Comparison of ENCODE assay signal across 8 cellular contexts in the genomic region with DNA sequence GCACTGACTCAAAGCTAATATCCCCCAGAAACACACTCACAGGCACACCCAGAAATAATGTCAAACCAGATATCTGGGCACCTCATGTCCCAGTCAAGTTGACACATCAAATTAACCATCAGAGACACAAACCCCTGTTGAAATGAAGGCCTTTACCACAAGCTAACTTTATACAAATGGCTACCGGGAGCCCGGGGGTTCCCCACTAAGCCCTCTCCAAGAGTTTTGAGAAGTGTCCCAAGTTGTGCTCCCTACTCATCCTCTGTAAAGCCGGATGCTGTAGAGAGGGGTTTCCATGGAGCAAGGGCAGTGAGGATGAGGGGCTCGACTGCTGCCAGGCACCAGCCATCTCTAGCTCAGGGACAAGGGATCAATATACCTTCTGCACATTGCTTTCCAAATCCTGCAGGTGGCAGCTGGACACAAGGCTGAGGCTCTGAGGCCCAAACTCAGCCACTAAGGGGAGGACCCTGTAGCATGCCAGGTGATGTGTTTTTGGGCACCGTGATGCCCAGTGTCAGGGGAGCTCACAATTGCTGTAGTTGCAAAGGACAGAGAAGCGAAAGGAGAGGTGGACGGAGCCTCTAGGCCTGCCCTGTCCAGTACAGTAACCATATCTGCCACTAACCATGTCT.
DNase-seq lines count a peak whose midpoint lies in the region; ATAC-seq and TF ChIP-seq lines count a peak whose summit lies in the region.

No MANE protein-coding gene starts in this region.

- H3K4me2 ChIP-seq in OCI-LY3 (ENCODE audit: low read length), result no peak overlapping the region

- no peaks in the 10 kb centered on the region for H4K20me1 ChIP-seq in OCI-LY3 (ENCODE audit: insufficient read depth, low read length)

- peaks cover 10% of the 10 kb centered on the region for H3K27me3 ChIP-seq in OCI-LY3 (ENCODE audit: low read depth, low read length)

- TF ChIP-seq CTCF in GM12873 (IDR thresholded peaks at IDR 0.05; ENCODE audit: insufficient read depth, low read depth, low read length, missing control alignments), result peak; percentile 51
- peak; percentile 60 for TF ChIP-seq CTCF in OCI-LY3 (IDR thresholded peaks at IDR 0.05; ENCODE audit: low read depth, low read length)

- no peak overlapping the region for H2AFZ ChIP-seq in OCI-LY3 (ENCODE audit: low read depth, low read length)

- no peak overlapping the region for H3K4me3 ChIP-seq in OCI-LY3 (ENCODE audit: low read length)

- ATAC-seq in GM19395 (IDR thresholded peaks at IDR 0.05; ENCODE audit: unreplicated experiment), result no peak
- ATAC-seq in GM18520 (IDR thresholded peaks at IDR 0.05; ENCODE audit: unreplicated experiment), result no peak
- ATAC-seq in GM18873 (IDR thresholded peaks at IDR 0.05; ENCODE audit: low FRiP score, unreplicated experiment), result no peak

- H3K9ac ChIP-seq in OCI-LY3 (ENCODE audit: low read length), result no peak overlapping the region

- H3K79me2 ChIP-seq in OCI-LY3 (ENCODE audit: low read length), result no peaks in the 10 kb centered on the region

- no peaks in the 10 kb centered on the region for H3K9me3 ChIP-seq in OCI-LY3 (ENCODE audit: insufficient read depth, low read length)

- H3K4me1 ChIP-seq in OCI-LY3 (ENCODE audit: low read length), result no peaks in the 10 kb centered on the region

- peak; percentile 33 for DNase-seq in A172 (ENCODE audit: low spot score)
- peak; percentile 5 for DNase-seq in glomerular visceral epithelial cell (ENCODE audit: extremely low spot score)
- DNase-seq in NK-92 (lab: John Stamatoyannopoulos, UW; ENCODE audit: unreplicated experiment), result no peak

- H3K36me3 ChIP-seq in OCI-LY3 (replicated peaks; ENCODE audit: low read depth, low read length), result no peaks in the 10 kb centered on the region

- no peak overlapping the region for H3K27ac ChIP-seq in OCI-LY3 (ENCODE audit: low read length)
